Comparison of ENCODE assay signal across 9 cellular contexts in the genomic region with DNA sequence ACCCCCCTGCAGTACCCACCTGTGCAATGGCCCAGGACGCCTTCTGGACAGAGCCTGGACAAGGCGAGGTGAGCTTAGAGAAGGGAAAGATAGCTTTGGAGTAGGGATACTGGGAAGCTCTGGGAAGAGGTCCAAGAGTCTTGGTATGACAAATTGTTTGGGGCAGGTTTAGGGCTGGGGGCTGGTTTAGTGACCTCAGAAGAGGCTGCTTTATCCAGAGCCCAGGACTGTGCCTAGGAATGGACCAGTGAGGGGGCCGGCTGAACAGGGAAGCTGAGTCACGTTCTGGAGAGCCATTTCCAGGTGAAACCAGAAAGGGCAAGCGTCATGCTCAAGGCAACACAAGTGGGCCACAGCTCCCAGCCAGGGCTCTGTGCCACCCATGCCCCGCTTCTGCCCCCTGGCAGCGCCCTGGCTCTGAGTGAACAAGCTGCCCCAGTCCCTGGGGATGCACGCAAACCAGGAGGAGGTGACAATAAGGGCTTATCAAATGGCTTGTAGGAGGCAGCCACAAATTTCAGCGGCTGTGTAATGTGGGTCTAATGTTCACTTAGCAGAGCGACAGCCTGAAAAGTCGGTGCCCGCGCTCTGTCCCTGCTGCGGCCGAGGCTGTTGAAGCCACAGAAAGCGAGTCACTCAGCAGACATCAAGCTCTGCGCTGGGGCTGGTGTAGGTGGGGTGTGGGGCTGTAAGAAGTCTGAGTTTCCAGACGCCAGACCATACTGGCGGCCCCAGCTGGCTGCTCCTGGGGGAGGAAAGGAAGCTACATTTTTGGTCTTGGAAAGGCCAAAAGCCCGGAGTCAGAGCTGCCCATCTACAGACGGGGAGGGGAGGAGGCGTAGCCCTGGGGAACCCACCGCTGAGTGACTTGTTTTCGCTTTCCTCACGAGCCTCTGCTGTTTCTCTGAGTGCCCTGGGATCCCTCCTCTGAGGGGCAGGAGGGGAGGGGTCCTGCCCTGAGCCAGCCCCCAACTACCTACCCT. TPM values are rescaled to one million over a fixed set of nuclear protein-coding genes. Genes with fewer than 3 reads are reported as not detected.
DNase-seq lines count a peak whose midpoint lies in the region; ATAC-seq, FAIRE-seq and TF ChIP-seq lines count a peak whose summit lies in the region.
"Had no signal": no experiment of that assay in that cellular context is flagged by ENCODE, and none has a peak within 500 bp of the region (broad histone marks: within the 10 kb centered on the region; RNA-seq: fewer than 3 reads in every experiment).

No MANE protein-coding gene starts in this region.

- H3K18ac ChIP-seq in neuronal stem cell (ENCODE audit: low read length), result peak overlapping the region; percentile 76

- H3K23ac ChIP-seq in neuronal stem cell (ENCODE audit: low read depth, low read length, poor library complexity), result no peak overlapping the region

- no peaks in the 10 kb centered on the region for H3K9me3 ChIP-seq in neuronal stem cell (replicated peaks in 1 of 2; ENCODE audit: control insufficient read depth in 2 of 2, insufficient read depth in 1 of 2, low read depth in 1 of 2, low read length in 2 of 2)

- H3K4ac ChIP-seq in neuronal stem cell (ENCODE audit: low read length), result no peak overlapping the region

- no peaks in the 10 kb centered on the region for H3K79me1 ChIP-seq in neuronal stem cell (ENCODE audit: low read depth, low read length)

- no peak overlapping the region for H3K9ac ChIP-seq in neuronal stem cell (ENCODE audit: low read depth, low read length, poor library complexity)

- H4K91ac ChIP-seq in neuronal stem cell (ENCODE audit: low read depth, low read length, poor library complexity), result no peak overlapping the region

- DNase-seq in DMS 273 (lab: John Stamatoyannopoulos, UW; ENCODE audit: unreplicated experiment) (peak; percentile 82), NCI-H2107 (lab: John Stamatoyannopoulos, UW) (peak; percentile 60), fibroblast of mammary gland (ENCODE audit: low read depth) (peak; percentile 87), neuronal stem cell (ENCODE audit: low spot score) (no peak), D721Med (ENCODE audit: insufficient read length, low spot score) (no peak)
- no peak for DNase-seq in activated naive CD4-positive, alpha-beta T cell (lab: John Stamatoyannopoulos, UW)
- DNase-seq: NCI-H1048 had no signal

- no peak overlapping the region for H2BK120ac ChIP-seq in neuronal stem cell (ENCODE audit: low read depth, low read length)

- no peak overlapping the region for H2BK15ac ChIP-seq in neuronal stem cell (ENCODE audit: low read length)

- ATAC-seq in HG02970 (IDR thresholded peaks at IDR 0.05; ENCODE audit: low FRiP score, unreplicated experiment) (no peak), GM18858 (IDR thresholded peaks at IDR 0.05; ENCODE audit: unreplicated experiment) (no peak)

- no peak overlapping the region for H2BK5ac ChIP-seq in neuronal stem cell (ENCODE audit: low read length)

- H3K4me2 ChIP-seq in neuronal stem cell (ENCODE audit: insufficient read depth, low read length, poor library complexity, severe bottlenecking), result no peak overlapping the region

- no peak overlapping the region for H2BK12ac ChIP-seq in neuronal stem cell (ENCODE audit: low read length)

- FAIRE-seq in D721Med (lab: Jason Lieb, UNC), result no peak

- no peak overlapping the region for H3K27ac ChIP-seq in neuronal stem cell (replicated peaks; ENCODE audit: low read length)

- peak overlapping the region; percentile 62 for H2AFZ ChIP-seq in neuronal stem cell (ENCODE audit: low read length)

- H2AK5ac ChIP-seq in neuronal stem cell (ENCODE audit: low read depth, low read length), result peak overlapping the region; percentile 72

- TF ChIP-seq CTCF in fibroblast of mammary gland (conservative IDR thresholded peaks at IDR 0.05; ENCODE audit: control insufficient read depth, insufficient read depth, low read depth, low read length) (no peak), D721Med (IDR thresholded peaks at IDR 0.05; ENCODE audit: insufficient read depth, missing control alignments) (no peak)

- peaks cover 4 to 7% of the 10 kb centered on the region in 2 donors for H3K4me1 ChIP-seq in neuronal stem cell (ENCODE audit: control insufficient read depth in 2 of 2, insufficient read depth in 1 of 2, low read depth in 1 of 2, low read length in 2 of 2)

- no peak overlapping the region for H3K14ac ChIP-seq in neuronal stem cell (ENCODE audit: low read length)

- no CpG with 5 or more reads among the region's 25 CpGs for WGBS in neuronal stem cell (ENCODE audit: extremely low coverage in 2 of 2, insufficient read length in 2 of 2, insufficient replicate concordance in 1 of 2), 2 donors

- H3K4me3 ChIP-seq in fibroblast of mammary gland (ENCODE audit: control insufficient read depth, low read depth, low read length) (no peak overlapping the region), neuronal stem cell (ENCODE audit: low read length in 2 of 2) (no peak overlapping the region)

- H3K27me3 ChIP-seq in neuronal stem cell (ENCODE audit: control insufficient read depth in 3 of 3, insufficient read depth in 3 of 3, low read depth in 1 of 3, low read length in 3 of 3), result peaks cover 0 to 71% (median 2%) of the 10 kb centered on the region in 3 experiments

- no peak overlapping the region for H4K8ac ChIP-seq in neuronal stem cell (ENCODE audit: low read depth, low read length)

- no peaks in the 10 kb centered on the region for H3K36me3 ChIP-seq in neuronal stem cell (replicated peaks in 1 of 2; ENCODE audit: control insufficient read depth in 2 of 2, insufficient read depth in 2 of 2, low read length in 2 of 2)

RNA-seq across cellular contexts. Expression of a gene that starts 18.3 kb away (rescaled TPM):
- 2.5 TPM for polyA plus RNA-seq in neuronal stem cell (2013, experiment 1 of 2)
- 2.3 TPM for polyA plus RNA-seq in neuronal stem cell (2013, experiment 2 of 2)

Comparison
In these comparisons a context has a peak if more than half of its experiments do, and no peak if none do; other contexts are left out.
1. DNase-seq: peak in DMS 273 (single experiment), NCI-H2107 (single experiment) and fibroblast of mammary gland (single experiment); none in neuronal stem cell (single experiment), D721Med (single experiment) and activated naive CD4-positive, alpha-beta T cell (0 of 4).